ENCODE assay signal across 19 cellular contexts in genomic region chr4:164531336-164531735, GRCh38.
"Had no signal": no experiment of that assay in that cellular context is flagged by ENCODE, and none has a peak within 500 bp of the region (broad histone marks: within the 10 kb centered on the region; RNA-seq: fewer than 3 reads in every experiment).

No MANE protein-coding gene starts in this region.

- H3K27ac ChIP-seq: coronary artery, esophagus squamous epithelium, ovary, right atrium auricular region, sigmoid colon, skin epidermis, testis, tibial nerve had no signal

- ATAC-seq: left lobe of liver; mucosa of descending colon; naive thymus-derived CD8-positive, alpha-beta T cell; stimulated activated naive B cell treated with anti-CD40 and anti-IgM and Interleukin-4, amounts not matched to agents 10 μg/mL and 1 μg/mL and 100 μg/mL, for 72 hours; stimulated activated naive CD8-positive, alpha-beta T cell treated with anti-CD3 and anti-CD28 coated beads, Interleukin-15, amount 100 ng/mL, for 72 hours had no signal

- H3K9me3 ChIP-seq: esophagus squamous epithelium, mucosa of descending colon, ovary, right atrium auricular region, sigmoid colon, testis, tibial nerve had no signal

- H3K36me3 ChIP-seq: esophagus squamous epithelium, ovary, right atrium auricular region, sigmoid colon, tibial nerve had no signal

- H3K4me3 ChIP-seq: coronary artery, esophagus squamous epithelium, mucosa of descending colon, ovary, right atrium auricular region, sigmoid colon, skin epidermis, testis, tibial nerve had no signal

- DNase-seq: effector CD4-positive, alpha-beta T cell; esophagus squamous epithelium; foreskin fibroblast; head of caudate nucleus; hippocampal formation; mucosa of descending colon; naive thymus-derived CD8-positive, alpha-beta T cell; ovary; sigmoid colon; stimulated activated CD4-positive, alpha-beta T cell treated with anti-CD3 and anti-CD28 coated beads, Interleukin-2, amount 100 ng/mL, for 24 hours; stimulated activated CD4-positive, alpha-beta T cell treated with anti-CD3 and anti-CD28 coated beads, Interleukin-4, amount 100 ng/mL, for 4 hours; stimulated activated naive B cell treated with anti-CD40 and anti-IgM and Interleukin-4, amounts not matched to agents 10 μg/mL and 1 μg/mL and 100 μg/mL, for 72 hours; stimulated activated naive CD8-positive, alpha-beta T cell treated with anti-CD3 and anti-CD28 coated beads, Interleukin-15, amount 100 ng/mL, for 72 hours; testis had no signal

- H3K27me3 ChIP-seq: esophagus squamous epithelium, ovary, right atrium auricular region, sigmoid colon, testis, tibial nerve had no signal

- H3K4me1 ChIP-seq: right atrium auricular region, testis had no signal
